25 cellular contexts compared by ENCODE assay signal in genomic region chr14:33131801-33132200, GRCh38.
"Had no signal": no experiment of that assay in that cellular context is flagged by ENCODE, and none has a peak within 500 bp of the region (broad histone marks: within the 10 kb centered on the region; RNA-seq: fewer than 3 reads in every experiment).

No MANE protein-coding gene starts in this region.

- H3K36me3 ChIP-seq: colonic mucosa, esophagus muscularis mucosa, esophagus squamous epithelium, gastrocnemius medialis, gastroesophageal sphincter, heart left ventricle, heart right ventricle had no signal

- H3K27ac Mint-ChIP-seq: dendritic cell treated with granulocyte-macrophage colony-stimulating factor and Interleukin-4, amounts not matched to agents 40 ng/mL and 50 ng/mL, for 4 days; endodermal cell had no signal

- H3K4me1 ChIP-seq: colonic mucosa, esophagus muscularis mucosa, gastrocnemius medialis, gastroesophageal sphincter, heart left ventricle, heart right ventricle had no signal

- ATAC-seq: esophagus mucosa, foreskin keratinocyte, gastrocnemius medialis, gastroesophageal sphincter, heart left ventricle, heart right ventricle had no signal

- H3K4me3 ChIP-seq: colonic mucosa, coronary artery, dorsolateral prefrontal cortex, esophagus muscularis mucosa, esophagus squamous epithelium, gastrocnemius medialis, gastroesophageal sphincter, heart left ventricle, heart right ventricle, hepatocyte had no signal

- H3K9me3 ChIP-seq: colonic mucosa, esophagus muscularis mucosa, esophagus squamous epithelium, gastrocnemius medialis, gastroesophageal sphincter, heart left ventricle, heart right ventricle had no signal

- H3K27me3 ChIP-seq: colonic mucosa, dorsolateral prefrontal cortex, esophagus muscularis mucosa, esophagus squamous epithelium, foreskin keratinocyte, gastrocnemius medialis, gastroesophageal sphincter, heart left ventricle, heart right ventricle had no signal

- H3K9me3 Mint-ChIP-seq: dendritic cell treated with granulocyte-macrophage colony-stimulating factor and Interleukin-4, amounts not matched to agents 40 ng/mL and 50 ng/mL, for 4 days; endodermal cell had no signal

- H3K4me3 Mint-ChIP-seq: dendritic cell treated with granulocyte-macrophage colony-stimulating factor and Interleukin-4, amounts not matched to agents 40 ng/mL and 50 ng/mL, for 4 days; endodermal cell had no signal

- H3K27ac ChIP-seq: colonic mucosa, coronary artery, dorsolateral prefrontal cortex, epithelial cell of prostate, esophagus muscularis mucosa, esophagus squamous epithelium, foreskin keratinocyte, gastrocnemius medialis, gastroesophageal sphincter, heart left ventricle, heart right ventricle, hepatocyte had no signal

- H3K27me3 Mint-ChIP-seq: dendritic cell treated with granulocyte-macrophage colony-stimulating factor and Interleukin-4, amounts not matched to agents 40 ng/mL and 50 ng/mL, for 4 days had no signal

- DNase-seq: colonic mucosa; cortex of kidney; dermis blood vessel endothelial cell; dorsolateral prefrontal cortex; effector CD4-positive, alpha-beta T cell; effector CD8-positive, alpha-beta T cell; effector memory CD4-positive, alpha-beta T cell; endodermal cell; erythroblast; esophagus squamous epithelium; foreskin fibroblast; foreskin keratinocyte; foreskin melanocyte; gastrocnemius medialis; glutamatergic neuron; head of caudate nucleus; heart left ventricle; heart right ventricle had no signal
